In genomic region chr2:240815761-240816583, GRCh38 we compare ENCODE assay signal across 24 cellular contexts. TPM values are rescaled to one million over a fixed set of nuclear protein-coding genes. Genes with fewer than 3 reads are reported as not detected.
DNase-seq lines count a peak whose midpoint lies in the region; TF ChIP-seq lines count a peak whose summit lies in the region.
"Had no signal": no experiment of that assay in that cellular context is flagged by ENCODE, and none has a peak within 500 bp of the region (broad histone marks: within the 10 kb centered on the region; RNA-seq: fewer than 3 reads in every experiment).

No MANE protein-coding gene starts in this region.

- no peaks in the 10 kb centered on the region for H3K4me1 Mint-ChIP-seq in CD14-positive monocyte
- no peaks in the 10 kb centered on the region for H3K4me1 Mint-ChIP-seq in activated naive CD8-positive, alpha-beta T cell treated with anti-CD3 and anti-CD28 coated beads for 36 hours

- peak overlapping the region in 1 of 2 donors; percentile 44 for H3K4me3 Mint-ChIP-seq in CD14-positive monocyte
- no peak overlapping the region for H3K4me3 Mint-ChIP-seq in activated naive CD8-positive, alpha-beta T cell treated with anti-CD3 and anti-CD28 coated beads for 36 hours
- H3K4me3 Mint-ChIP-seq: CD4-positive, alpha-beta T cell; HFFc6; mesothelial cell of epicardium had no signal

- in situ Hi-C loops in GM13976 (cut with MboI; ENCODE audit: low sequenced_read_pairs, unreplicated experiment), result no loop called here

- DNase-seq in CD14-positive monocyte (ENCODE audit: low spot score) (peak; percentile 18), GM13976 (ENCODE audit: low spot score) (peak; percentile 24), coronary artery (ENCODE audit: low spot score) (peak; percentile 66), osteoblast (ENCODE audit: insufficient read length, low spot score, missing footprints) (peak; percentile 69), cerebellar nuclear complex (lab: John Stamatoyannopoulos, UW) (no peak), iPS-NIHi7 (ENCODE audit: extremely low spot score) (no peak), NCI-H446 treated with DMSO at 0.1 percent for 48 hours (lab: John Stamatoyannopoulos, UW) (no peak)
- no peak for DNase-seq in activated naive CD8-positive, alpha-beta T cell treated with anti-CD3 and anti-CD28 coated beads for 36 hours
- DNase-seq: colonic mucosa; GDM1; HFFc6; left cardiac atrium; naive thymus-derived CD8-positive, alpha-beta T cell; NCI-H1092; NCI-H187 treated with DMSO at 0.1 percent for 48 hours; NCI-H226; PC-3; SHP77 treated with DMSO at 0.1 percent for 48 hours had no signal

- no peaks in the 10 kb centered on the region for H3K4me1 ChIP-seq in osteoblast (ENCODE audit: insufficient read depth, low read length)
- H3K4me1 ChIP-seq: adrenal gland, colonic mucosa had no signal

- peaks cover 25 to 58% (median 33%) of the 10 kb centered on the region in 3 donors for H3K27me3 Mint-ChIP-seq in CD14-positive monocyte (ENCODE audit: low read depth in 3 of 3)
- H3K27me3 Mint-ChIP-seq in activated naive CD8-positive, alpha-beta T cell treated with anti-CD3 and anti-CD28 coated beads for 36 hours, result peaks cover 12% of the 10 kb centered on the region

- H3K36me3 Mint-ChIP-seq in CD14-positive monocyte, result peaks cover 0 to 1% of the 10 kb centered on the region in 2 donors
- H3K36me3 Mint-ChIP-seq in activated naive CD8-positive, alpha-beta T cell treated with anti-CD3 and anti-CD28 coated beads for 36 hours, result no peaks in the 10 kb centered on the region

- no peaks in the 10 kb centered on the region for H3K79me2 ChIP-seq in osteoblast (ENCODE audit: insufficient read depth, low read length)

- H3K27ac Mint-ChIP-seq in CD14-positive monocyte, result peak overlapping the region in 1 of 7 donors; percentile 36
- no peak overlapping the region for H3K27ac Mint-ChIP-seq in activated naive CD8-positive, alpha-beta T cell treated with anti-CD3 and anti-CD28 coated beads for 36 hours
- H3K27ac Mint-ChIP-seq: activated T-helper 2 cell treated with anti-CD3 and anti-CD28 coated beads, Interferon-gamma antibody, Interleukin-2, Interleukin-4, amounts not matched to agents 10 μg/mL and 5 μg/mL and 100 μg/mL, durations not matched to agents 14 hours and 24 hours and 36 hours; CD4-positive, alpha-beta T cell; HFFc6; mesothelial cell of epicardium; naive thymus-derived CD8-positive, alpha-beta T cell had no signal

- H3K27ac ChIP-seq in coronary artery (no peak overlapping the region), osteoblast (ENCODE audit: low read depth, low read length) (no peak overlapping the region)
- H3K27ac ChIP-seq: adrenal gland, colonic mucosa, suprapubic skin had no signal

- H3K9me3 ChIP-seq in osteoblast (ENCODE audit: low read depth, low read length), result peaks cover 4% of the 10 kb centered on the region
- H3K9me3 ChIP-seq: adrenal gland, colonic mucosa, suprapubic skin had no signal

- H3K36me3 ChIP-seq in osteoblast (ENCODE audit: insufficient read depth, low read length), result no peaks in the 10 kb centered on the region
- H3K36me3 ChIP-seq: adrenal gland, colonic mucosa, suprapubic skin had no signal

- H3K27me3 ChIP-seq in osteoblast (ENCODE audit: insufficient read depth, low read length), result peaks cover 15% of the 10 kb centered on the region

- TF ChIP-seq CTCF in CD14-positive monocyte (IDR thresholded peaks at IDR 0.05), result no peak
- TF ChIP-seq CTCF in GM13976 (IDR thresholded peaks at IDR 0.05; ENCODE audit: borderline replicate concordance, control extremely low read depth, extremely low read depth, insufficient read depth, missing control alignments), result no peak
- TF ChIP-seq CTCF in coronary artery (IDR thresholded peaks at IDR 0.05), result no peak
- TF ChIP-seq CTCF in osteoblast (IDR thresholded peaks at IDR 0.05; ENCODE audit: extremely low read depth, low read depth, low read length), result no peak

- intact Hi-C loops in CD14-positive monocyte (cut with micrococcal nuclease), result no loop called here

- H3K4me3 ChIP-seq in coronary artery (no peak overlapping the region), osteoblast (ENCODE audit: insufficient read depth, low read length) (no peak overlapping the region)
- H3K4me3 ChIP-seq: adrenal gland, colonic mucosa, suprapubic skin had no signal

- no peak overlapping the region for H2AFZ ChIP-seq in osteoblast (ENCODE audit: low read length)

- peaks cover 20 to 36% (median 28%) of the 10 kb centered on the region in 7 donors for H3K9me3 Mint-ChIP-seq in CD14-positive monocyte
- H3K9me3 Mint-ChIP-seq in activated naive CD8-positive, alpha-beta T cell treated with anti-CD3 and anti-CD28 coated beads for 36 hours, result peaks cover 7% of the 10 kb centered on the region
- H3K9me3 Mint-ChIP-seq: CD4-positive, alpha-beta T cell had no signal

- no peaks in the 10 kb centered on the region for H4K20me1 ChIP-seq in osteoblast (ENCODE audit: insufficient read depth, low read length)

- H3K4me2 ChIP-seq in osteoblast (ENCODE audit: insufficient read depth, low read length), result no peak overlapping the region

RNA-seq across cellular contexts. Expression of gene KIF1A, which starts 4.0 kb away (rescaled TPM):
- not detected for polyA plus RNA-seq in CD14-positive monocyte
- total RNA-seq in osteoblast, result under 0.01 TPM in 1 of 2 replicates, not detected in the other
- total RNA-seq in activated naive CD8-positive, alpha-beta T cell treated with anti-CD3 and anti-CD28 coated beads for 36 hours, result 1 to 10 TPM; 7.7 to 8.2 TPM
- total RNA-seq: CD4-positive, alpha-beta T cell; HFFc6; naive thymus-derived CD8-positive, alpha-beta T cell; PC-3 had no signal

RNA-seq across cellular contexts. Expression of gene AGXT, which starts 52.7 kb away (rescaled TPM):
- not detected for polyA plus RNA-seq in CD14-positive monocyte
- total RNA-seq in osteoblast, result not detected in 2 replicates
- not detected for total RNA-seq in activated naive CD8-positive, alpha-beta T cell treated with anti-CD3 and anti-CD28 coated beads for 36 hours
- total RNA-seq: activated T-helper 2 cell treated with anti-CD3 and anti-CD28 coated beads, Interferon-gamma antibody, Interleukin-2, Interleukin-4, amounts not matched to agents 10 μg/mL and 5 μg/mL and 100 μg/mL, durations not matched to agents 14 hours and 24 hours and 36 hours; CD4-positive, alpha-beta T cell; glomerular endothelial cell; HFFc6; mesothelial cell of epicardium; naive thymus-derived CD8-positive, alpha-beta T cell; PC-3 had no signal
- polyA plus RNA-seq: naive thymus-derived CD8-positive, alpha-beta T cell had no signal

Comparison
In these comparisons a context has a peak if more than half of its experiments do, and no peak if none do; other contexts are left out.
1. DNase-seq: peak in CD14-positive monocyte (single experiment), GM13976 (single experiment), coronary artery (single experiment) and osteoblast (single experiment); none in cerebellar nuclear complex (0 of 2), iPS-NIHi7 (single experiment), NCI-H446 treated with DMSO at 0.1 percent for 48 hours (single experiment) and activated naive CD8-positive, alpha-beta T cell treated with anti-CD3 and anti-CD28 coated beads for 36 hours (single experiment).